In genomic region chr19:33373701-33374405, GRCh38 we compare ENCODE assay signal across 1 cellular context.
A peak's percentile ranks its signal among the peaks of the same experiment; 100 is the strongest.
TF ChIP-seq lines count a peak whose summit lies in the region.

Gene CEBPG (plus strand): TSS chr19:33373709. CDS start chr19:33379240, 5,531 bp downstream.

TF ChIP-seq in HepG2, 621 proteins besides CTCF, POLR2A, EP300 and RAD21 (continued from another document):
- TF ChIP-seq ARID5B (CRISPR knock-in tag; IDR thresholded peaks at IDR 0.05) (no peak), SOX6 (IDR thresholded peaks at IDR 0.05) (no peak), SOX6 (CRISPR knock-in tag; IDR thresholded peaks at IDR 0.05) (no peak), PBX3 (CRISPR knock-in tag; IDR thresholded peaks at IDR 0.05; ENCODE audit: borderline replicate concordance) (0 out of 2 replicates have a peak, but pooled peaks have one; percentile 7), CHD2 (IDR thresholded peaks at IDR 0.05; ENCODE audit: low read depth, low read length) (0 out of 2 replicates have a peak, but pooled peaks have one; percentile 2), ZHX2 (IDR thresholded peaks at IDR 0.05; ENCODE audit: low read depth) (no peak), ZHX2 (CRISPR knock-in tag; IDR thresholded peaks at IDR 0.05; ENCODE audit: borderline replicate concordance) (peak; percentile 79; the same call in 1 of the 2 replicates), ZNF563 (CRISPR knock-in tag; IDR thresholded peaks at IDR 0.05) (peak; percentile 60; the same call in 1 of the 2 replicates), TOPORS (CRISPR knock-in tag; IDR thresholded peaks at IDR 0.05) (0 out of 2 replicates have a peak, but pooled peaks have one; percentile 63), ZNF10 (CRISPR knock-in tag; IDR thresholded peaks at IDR 0.05; ENCODE audit: borderline replicate concordance, low read depth) (no peak), HOXA3 (CRISPR knock-in tag; IDR thresholded peaks at IDR 0.05) (peak; percentile 42), SNAPC2 (CRISPR knock-in tag; IDR thresholded peaks at IDR 0.05) (no peak), SAP130 (CRISPR knock-in tag; IDR thresholded peaks at IDR 0.05; ENCODE audit: low read depth) (0 out of 2 replicates have a peak, but pooled peaks have one; percentile 46)
